ENCODE assay signal across 8 cellular contexts in the genomic region with DNA sequence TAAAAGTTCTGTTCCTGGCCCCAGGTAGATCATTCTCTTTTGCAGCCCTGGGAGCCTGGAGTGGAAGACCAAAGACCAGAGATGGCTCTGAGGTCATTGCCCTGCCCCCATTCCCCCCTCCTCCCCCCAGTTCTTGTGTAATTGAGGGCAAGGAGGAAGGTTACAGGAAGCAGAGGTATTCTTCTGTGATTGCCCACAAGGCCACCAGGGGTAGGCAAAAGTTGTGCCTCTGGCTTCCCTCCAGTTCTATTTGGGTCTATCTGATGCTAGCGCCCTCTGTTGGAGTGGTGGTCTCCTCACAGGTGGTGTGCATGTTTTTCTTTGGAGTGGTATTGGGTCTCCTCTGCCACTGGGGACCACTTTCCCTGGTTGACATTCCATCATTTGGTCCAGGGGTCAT. TPM values are rescaled to one million over a fixed set of nuclear protein-coding genes. Genes with fewer than 3 reads are reported as not detected.
DNase-seq lines count a peak whose midpoint lies in the region; ATAC-seq, FAIRE-seq and TF ChIP-seq lines count a peak whose summit lies in the region.

No MANE protein-coding gene starts in this region.

- H4K20me1 ChIP-seq in keratinocyte (ENCODE audit: control insufficient read depth, extremely low read depth, insufficient read depth, low read length), result no peaks in the 10 kb centered on the region

- TF ChIP-seq CTCF in C4-2B (conservative IDR thresholded peaks at IDR 0.05) (peak; percentile 41), keratinocyte (optimal IDR thresholded peaks at IDR 0.05 in 1 of 3, IDR thresholded peaks at IDR 0.05 in 1 of 3, conservative IDR thresholded peaks at IDR 0.05 in 1 of 3; ENCODE audit: extremely low read depth in 1 of 3, insufficient read depth in 2 of 3, low read length in 3 of 3) (peak; percentile 36 to 52 (median 44)), lower leg skin (IDR thresholded peaks at IDR 0.05) (no peak)

- no peak overlapping the region for H3K9ac ChIP-seq in keratinocyte (ENCODE audit: control insufficient read depth, extremely low read depth, insufficient read depth, low read length)

- no peaks in the 10 kb centered on the region for H3K79me2 ChIP-seq in keratinocyte (ENCODE audit: control insufficient read depth, insufficient read depth, low read length)

- H3K4me3 ChIP-seq in Jurkat, Clone E6-1 (ENCODE audit: low read length), result no peak overlapping the region
- H3K4me3 ChIP-seq in keratinocyte (ENCODE audit: control insufficient read depth in 2 of 3, extremely low read depth in 1 of 3, insufficient read depth in 2 of 3, low read depth in 1 of 3, low read length in 3 of 3), result no peak overlapping the region
- no peak overlapping the region for H3K4me3 ChIP-seq in lower leg skin (ENCODE audit: low read depth, poor library complexity, severe bottlenecking)

- no peaks in the 10 kb centered on the region for H3K36me3 ChIP-seq in keratinocyte (ENCODE audit: control insufficient read depth in 2 of 2, extremely low read depth in 1 of 2, insufficient read depth in 2 of 2, low read length in 2 of 2)

- intact Hi-C loops in lower leg skin (cut with DNase I; ENCODE audit: low total_unique reads), result no loop called here

- FAIRE-seq in keratinocyte (lab: Jason Lieb, UNC), result no peak

- DNase-seq in Jurkat, Clone E6-1 (ENCODE audit: low read depth, low spot score), result peak; percentile 71
- peak; percentile 60 for DNase-seq in activated CD8-positive, alpha-beta memory T cell treated with anti-CD3 and anti-CD28 coated beads, Interleukin-2, amount 50 U/mL, for 48 hours
- DNase-seq in keratinocyte (ENCODE audit: low read depth, low spot score) (no peak), lower leg skin (ENCODE audit: low spot score in 2 of 2) (no peak), epidermal melanocyte (ENCODE audit: insufficient read length, low spot score) (no peak), NCI-H187 treated with DMSO at 0.1 percent for 48 hours (lab: John Stamatoyannopoulos, UW) (no peak)

- H3K27ac ChIP-seq in C4-2B (no peak overlapping the region), keratinocyte (ENCODE audit: control insufficient read depth, insufficient read depth, low read length) (no peak overlapping the region)

- dilution Hi-C loops in keratinocyte (cut with MboI; ENCODE audit: extremely low pct_ligation_motif_present, low sequenced_read_pairs), result no loop called here

- TF ChIP-seq POLR2A in lower leg skin (IDR thresholded peaks at IDR 0.05), result no peak

- no peaks in the 10 kb centered on the region for H3K4me1 ChIP-seq in keratinocyte (ENCODE audit: control insufficient read depth, extremely low read depth, insufficient read depth, low read length)

- no peak for ATAC-seq in GM18858 (IDR thresholded peaks at IDR 0.05; ENCODE audit: unreplicated experiment)

- no peak overlapping the region for H3K4me2 ChIP-seq in keratinocyte (ENCODE audit: control insufficient read depth, extremely low read depth, insufficient read depth, low read depth, low read length)

- H2AFZ ChIP-seq in keratinocyte (ENCODE audit: control insufficient read depth, low read length), result no peak overlapping the region

- no peaks in the 10 kb centered on the region for H3K9me3 ChIP-seq in keratinocyte (ENCODE audit: control insufficient read depth, low read depth, low read length)

- H3K9me1 ChIP-seq in keratinocyte (ENCODE audit: control insufficient read depth, extremely low read depth, insufficient read depth, low read length), result no peaks in the 10 kb centered on the region

- no peaks in the 10 kb centered on the region for H3K27me3 ChIP-seq in keratinocyte (ENCODE audit: control insufficient read depth, extremely low read depth, insufficient read depth, low read length)

- WGBS in lower leg skin, 2 donors, result 78 to 88% methylated on average over 1 of the region's 1 CpG

RNA-seq across cellular contexts. Expression of a gene that starts 41.2 kb away (rescaled TPM):
- 29.2 TPM for polyA plus RNA-seq in Jurkat, Clone E6-1 (2012; ENCODE audit: insufficient read depth, insufficient read length)
- polyA plus RNA-seq in keratinocyte, result 5.2 to 10.0 TPM (median 7.3 TPM) in 3 replicates
- 5.6 TPM for polyA plus RNA-seq in keratinocyte (2011; ENCODE audit: low read depth)
- 3.4 and 6.4 TPM in 2 replicates for polyA plus RNA-seq in keratinocyte (2011; cell fraction: cytosol; rRNA removed)
- polyA plus RNA-seq in keratinocyte (2011; cell fraction: nucleus; rRNA removed), result 7.1 and 15.3 TPM in 2 replicates
- polyA plus RNA-seq in keratinocyte (2012; ENCODE audit: low replicate concordance), result 7.2 and 7.9 TPM in 2 replicates
- 2.3 to 5.5 TPM (median 3.1 TPM) in 3 replicates for polyA minus RNA-seq in keratinocyte
- polyA minus RNA-seq in keratinocyte (2011; cell fraction: cytosol; rRNA and poly(A)+ RNA removed), result 10.2 TPM
- 7.9 and 8.1 TPM in 2 replicates for polyA minus RNA-seq in keratinocyte (2011; cell fraction: nucleus; rRNA and poly(A)+ RNA removed)
- total RNA-seq in lower leg skin, result 10 to 100 TPM in 2 of 4 donors, 1 to 10 TPM in 2; 7.8 to 39.1 (median 10.1) TPM

Comparison
In these comparisons a context has a peak if more than half of its experiments do, and no peak if none do; other contexts are left out.
1. CTCF ChIP-seq: peak in C4-2B (single experiment) and keratinocyte (3 of 3); none in lower leg skin (0 of 3).
2. DNase-seq: peak in Jurkat, Clone E6-1 (single experiment) and activated CD8-positive, alpha-beta memory T cell treated with anti-CD3 and anti-CD28 coated beads, Interleukin-2, amount 50 U/mL, for 48 hours (single experiment); none in keratinocyte (single experiment), lower leg skin (0 of 2), epidermal melanocyte (single experiment) and NCI-H187 treated with DMSO at 0.1 percent for 48 hours (single experiment).